8 cellular contexts compared by ENCODE assay signal in genomic region chr4:139988863-139989765, GRCh38.
A peak's percentile ranks its signal among the peaks of the same experiment; 100 is the strongest.
DNase-seq lines count a peak whose midpoint lies in the region; ATAC-seq, FAIRE-seq and TF ChIP-seq lines count a peak whose summit lies in the region.

No MANE protein-coding gene starts in this region.

- H3K27me3 ChIP-seq in astrocyte (ENCODE audit: insufficient read depth, low read length) = no peaks in the 10 kb centered on the region

- in situ Hi-C loops in ACHN (cut with HindIII; ENCODE audit: low pct_ligation_motif_present, low pct_unique_long_range_greater_than_20kb, low sequenced_read_pairs) = no loop called here

- peaks cover 14% of the 10 kb centered on the region for H3K4me1 ChIP-seq in astrocyte (ENCODE audit: insufficient read depth, low read length)

- H3K79me2 ChIP-seq in astrocyte (ENCODE audit: insufficient read depth, low read length) = no peaks in the 10 kb centered on the region

- no peaks in the 10 kb centered on the region for H3K27me3 Mint-ChIP-seq in astrocyte (ENCODE audit: low read depth, unreplicated experiment)

- H3K36me3 Mint-ChIP-seq in astrocyte (ENCODE audit: low read depth, unreplicated experiment) = no peaks in the 10 kb centered on the region

- H3K4me3 Mint-ChIP-seq in astrocyte (ENCODE audit: unreplicated experiment) = no peak overlapping the region

- peak overlapping the region; percentile 2 for H2AFZ ChIP-seq in astrocyte (ENCODE audit: low read depth, low read length)

- no peak for TF ChIP-seq CTCF in astrocyte (IDR thresholded peaks at IDR 0.05; ENCODE audit: insufficient read depth, low read depth, low read length)

- H3K9me3 Mint-ChIP-seq in astrocyte (ENCODE audit: unreplicated experiment) = no peaks in the 10 kb centered on the region

- ATAC-seq in HG03159 (IDR thresholded peaks at IDR 0.05; ENCODE audit: unreplicated experiment) (no peak), GM21360 (IDR thresholded peaks at IDR 0.05; ENCODE audit: unreplicated experiment) (no peak)

- peaks cover 27% of the 10 kb centered on the region for H3K4me1 Mint-ChIP-seq in astrocyte (ENCODE audit: low read depth, unreplicated experiment)

- peak overlapping the region; percentile 27 for H3K4me3 ChIP-seq in astrocyte (ENCODE audit: insufficient read depth, low read depth, low read length)

- peak overlapping the region; percentile 21 for H3K9ac ChIP-seq in astrocyte (ENCODE audit: low read length)

- H3K9me3 ChIP-seq in astrocyte (ENCODE audit: insufficient read depth, low read depth, low read length) = no peaks in the 10 kb centered on the region

- H3K27ac Mint-ChIP-seq in astrocyte (ENCODE audit: unreplicated experiment) = peak overlapping the region; percentile 80

- H3K27ac ChIP-seq in astrocyte (ENCODE audit: low read depth, low read length) = peak overlapping the region; percentile 23

- H3K36me3 ChIP-seq in astrocyte (ENCODE audit: insufficient read depth, low read length) = no peaks in the 10 kb centered on the region

- no peaks in the 10 kb centered on the region for H4K20me1 ChIP-seq in astrocyte (ENCODE audit: insufficient read depth, low read length)

- peak overlapping the region; percentile 77 for H3K4me2 ChIP-seq in astrocyte (ENCODE audit: low read length)

- DNase-seq in ACHN = peak; percentile 77
- peak; percentile 80 for DNase-seq in HTR-8/SVneo (ENCODE audit: insufficient read length, low spot score)
- peak; percentile 98 for DNase-seq in astrocyte (ENCODE audit: low read depth)
- peak; percentile 17 for DNase-seq in left kidney (ENCODE audit: low read depth, low spot score)
- DNase-seq in stimulated activated CD8-positive, alpha-beta memory T cell treated with anti-CD3 and anti-CD28 coated beads, Interleukin-12 subunit alpha, Interleukin-12 subunit beta, amount 100 ng/mL, for 24 hours (ENCODE audit: extremely low read depth) = peak; percentile 5
- no peak for DNase-seq in NCI-H2196 (lab: John Stamatoyannopoulos, UW; ENCODE audit: unreplicated experiment)

- FAIRE-seq in HTR-8/SVneo (lab: Jason Lieb, UNC) = peak; percentile 91
- peak; percentile 100 for FAIRE-seq in astrocyte (lab: Jason Lieb, UNC)
